ENCODE assay signal across 2 cellular contexts in genomic region chr7:138916731-138917130, GRCh38.
TF ChIP-seq lines count a peak whose summit lies in the region.

No MANE protein-coding gene starts in this region.

TF ChIP-seq in GM23338, 12 proteins besides CTCF, POLR2A, EP300 and RAD21:
- TF ChIP-seq ZNF331 (CRISPR knock-in tag; IDR thresholded peaks at IDR 0.05; ENCODE audit: low read depth) (no peak), NANOG (IDR thresholded peaks at IDR 0.05; ENCODE audit: borderline replicate concordance) (no peak), ZNF114 (CRISPR knock-in tag; IDR thresholded peaks at IDR 0.05) (no peak), EZH2phosphoT487 (IDR thresholded peaks at IDR 0.05; ENCODE audit: unreplicated experiment) (no peak), POLR2AphosphoS5 (IDR thresholded peaks at IDR 0.05; ENCODE audit: low read depth) (no peak), EZH2 (IDR thresholded peaks at IDR 0.05; ENCODE audit: low read depth, unreplicated experiment) (no peak), REST (IDR thresholded peaks at IDR 0.05; ENCODE audit: unreplicated experiment) (no peak), ETS1 (IDR thresholded peaks at IDR 0.05) (no peak), ZNF462 (CRISPR knock-in tag; IDR thresholded peaks at IDR 0.05) (no peak), STAT1 (IDR thresholded peaks at IDR 0.05; ENCODE audit: unreplicated experiment) (no peak), JUNB (IDR thresholded peaks at IDR 0.05; ENCODE audit: unreplicated experiment) (no peak), CREB1 (CRISPR knock-in tag; IDR thresholded peaks at IDR 0.05; ENCODE audit: low read depth) (no peak)

TF ChIP-seq in H1, 55 proteins besides CTCF, POLR2A, EP300 and RAD21:
- TF ChIP-seq MAX (IDR thresholded peaks at IDR 0.05) (no peak), GABPA (IDR thresholded peaks at IDR 0.05; ENCODE audit: borderline replicate concordance, insufficient read depth, low read length) (no peak), CBX8 (IDR thresholded peaks at IDR 0.05; ENCODE audit: borderline replicate concordance, low read depth, low read length) (no peak), CBX5 (IDR thresholded peaks at IDR 0.05; ENCODE audit: low read depth, low read length) (no peak), RXRA (IDR thresholded peaks at IDR 0.05; ENCODE audit: insufficient read depth, low read depth, low read length) (no peak), FOSL1 (IDR thresholded peaks at IDR 0.05; ENCODE audit: insufficient read depth, low read depth, low read length) (no peak), CHD2 (IDR thresholded peaks at IDR 0.05; ENCODE audit: low read length) (no peak), CEBPB (IDR thresholded peaks at IDR 0.05; ENCODE audit: low read depth, low read length) (no peak), CHD1 (IDR thresholded peaks at IDR 0.05; ENCODE audit: low read depth, low read length) (no peak), RFX5 (IDR thresholded peaks at IDR 0.05; ENCODE audit: borderline replicate concordance, low read depth, low read length) (no peak), SP2 (IDR thresholded peaks at IDR 0.05; ENCODE audit: low read length) (no peak), YY1 (IDR thresholded peaks at IDR 0.05; ENCODE audit: low read depth, low read length) (no peak), ATF3 (IDR thresholded peaks at IDR 0.05; ENCODE audit: insufficient read depth, low read depth, low read length) (no peak), ASH2L (IDR thresholded peaks at IDR 0.05; ENCODE audit: low read length) (no peak)
